19 cellular contexts compared by ENCODE assay signal in the genomic region with DNA sequence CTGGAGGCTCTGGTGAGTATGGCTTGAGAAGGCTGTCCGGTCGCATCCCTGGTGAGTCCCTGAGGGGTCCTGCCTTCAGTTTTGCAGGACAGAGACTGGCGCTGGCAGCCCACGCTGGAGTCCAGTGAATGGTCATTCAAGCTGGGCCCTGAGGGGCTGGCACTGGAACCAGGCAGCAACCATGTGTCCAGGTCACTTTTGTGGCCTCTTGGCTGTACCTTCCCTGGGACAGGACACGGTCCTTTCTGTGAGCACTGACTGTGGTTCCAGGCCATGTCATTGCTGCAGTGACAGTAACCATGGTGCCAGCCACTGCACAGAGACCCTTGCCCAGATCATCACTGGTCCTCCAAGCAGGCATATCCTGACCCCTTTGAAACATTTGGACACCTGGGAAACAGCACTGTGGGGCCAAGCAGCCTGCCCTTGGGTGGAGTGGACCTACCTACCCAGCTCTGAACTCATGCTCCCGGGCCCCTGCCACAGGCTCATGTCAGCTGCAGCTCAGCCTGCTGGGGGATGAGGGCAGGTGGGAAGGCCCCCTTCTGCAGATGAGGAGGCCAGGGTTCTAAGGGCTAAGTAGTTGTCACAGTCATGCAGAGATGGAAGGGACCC.
DNase-seq lines count a peak whose midpoint lies in the region; ATAC-seq, FAIRE-seq and TF ChIP-seq lines count a peak whose summit lies in the region.
"Had no signal": no experiment of that assay in that cellular context is flagged by ENCODE, and none has a peak within 500 bp of the region (broad histone marks: within the 10 kb centered on the region; RNA-seq: fewer than 3 reads in every experiment).

No MANE protein-coding gene starts in this region.

- H3K9me3 ChIP-seq in RWPE2 (ENCODE audit: severe bottlenecking) (no peaks in the 10 kb centered on the region), HepG2 (ENCODE audit: low read length) (no peaks in the 10 kb centered on the region)

- DNase-seq in activated CD8-positive, alpha-beta memory T cell treated with anti-CD3 and anti-CD28 coated beads for 24 hours, result peak; percentile 32
- no peak for DNase-seq in activated CD8-positive, alpha-beta memory T cell treated with anti-CD3 and anti-CD28 coated beads, Interleukin-2, amount 50 U/mL, for 4 hours
- DNase-seq in RWPE2 (ENCODE audit: low spot score) (peak; percentile 49), HepG2 (ENCODE audit: low spot score) (no peak), posterior vena cava (ENCODE audit: low spot score) (peak; percentile 72), GM03348 (ENCODE audit: low spot score) (no peak)
- DNase-seq: 8988T, COR-L47, DMS 273 treated with DMSO at 0.1 percent for 48 hours, DND-41, NCI-H146, NCI-H2029 treated with DMSO at 0.1 percent for 48 hours, NCI-H2171, NCI-H526, PC-9 had no signal

- no peak for TF ChIP-seq RAD21 in HepG2 (CRISPR knock-in tag; IDR thresholded peaks at IDR 0.05)

- no peak overlapping the region for H3K4me2 ChIP-seq in HepG2 (ENCODE audit: low read depth, low read length)
- H3K4me2 ChIP-seq: PC-9 had no signal

- no peak for TF ChIP-seq POLR2A in HepG2 (IDR thresholded peaks at IDR 0.05; ENCODE audit: insufficient read depth in 1 of 2, low read depth in 2 of 2, low read length in 2 of 2)

- WGBS in HepG2 (ENCODE audit: low lambda C conversion rate), result 70% methylated on average over 2 of the region's 6 CpGs

- TF ChIP-seq EP300 in HepG2 (IDR thresholded peaks at IDR 0.05; ENCODE audit: low read depth in 2 of 2, low read length in 2 of 2), result no peak
- no peak for TF ChIP-seq EP300 in HepG2 (CRISPR knock-in tag; IDR thresholded peaks at IDR 0.05; ENCODE audit: borderline replicate concordance)

- intact Hi-C loops in HepG2 (cut with micrococcal nuclease; ENCODE audit: unreplicated experiment) (no loop called here), posterior vena cava (cut with DNase I) (no loop called here)

- H3K9ac ChIP-seq in HepG2 (ENCODE audit: insufficient read depth, low read depth, low read length), result no peak overlapping the region

- ATAC-seq in RWPE2 (ENCODE audit: low read depth) (no peak), HepG2 (no peak; the same call in 1 of the 3 replicates), HG02884 (IDR thresholded peaks at IDR 0.05; ENCODE audit: unreplicated experiment) (no peak), GM19324 (IDR thresholded peaks at IDR 0.05; ENCODE audit: low FRiP score, unreplicated experiment) (no peak)
- ATAC-seq: K562 had no signal

- TF ChIP-seq CTCF in RWPE2 (IDR thresholded peaks at IDR 0.05; ENCODE audit: poor library complexity, severe bottlenecking) (no peak), HepG2 (CRISPR knock-in tag; IDR thresholded peaks at IDR 0.05) (no peak)

- no peak overlapping the region for H3K4me3 ChIP-seq in RWPE2 (ENCODE audit: severe bottlenecking)
- H3K4me3 ChIP-seq in HepG2 (replicated peaks in 1 of 3; ENCODE audit: insufficient read depth in 1 of 3, low read depth in 2 of 3, low read length in 3 of 3), result no peak overlapping the region
- H3K4me3 ChIP-seq: K562, PC-9 had no signal

- CTCF ChIA-PET in HepG2 (lab: Yijun Ruan, JAX; ENCODE audit: low intra/inter-chr PET ratio, low total read pairs), result no interaction called here

- H3K79me2 ChIP-seq in HepG2 (ENCODE audit: insufficient read depth, low read length), result no peaks in the 10 kb centered on the region

- in situ Hi-C loops in HepG2 (cut with HindIII; ENCODE audit: extremely low pct_ligation_motif_present, low pct_unique_long_range_greater_than_20kb), result no loop called here

- H4K20me1 ChIP-seq in HepG2 (ENCODE audit: insufficient read depth, low read length), result no peaks in the 10 kb centered on the region

- H3K27ac ChIP-seq in RWPE2 (ENCODE audit: poor library complexity, severe bottlenecking) (no peak overlapping the region), HepG2 (ENCODE audit: extremely low read length, insufficient read depth, low read length) (no peak overlapping the region)
- H3K27ac ChIP-seq: PC-9 had no signal

- BruUV-seq in HepG2 (replicated peaks; lab: Mats Ljungman, UMichigan), result no TSS peak

- H3K4me1 ChIP-seq in RWPE2 (ENCODE audit: insufficient read depth, poor library complexity, severe bottlenecking), result no peaks in the 10 kb centered on the region
- H3K4me1 ChIP-seq in HepG2 (ENCODE audit: insufficient read depth, low read length), result no peaks in the 10 kb centered on the region

- POLR2A ChIA-PET in HepG2 (lab: Yijun Ruan, JAX), result no interaction called here

- no peak overlapping the region for H2AFZ ChIP-seq in HepG2 (ENCODE audit: low read length)
- H2AFZ ChIP-seq: PC-9 had no signal

- no peaks in the 10 kb centered on the region for H3K27me3 ChIP-seq in RWPE2 (ENCODE audit: insufficient read depth, poor library complexity, severe bottlenecking)
- peaks cover 1 to 14% of the 10 kb centered on the region in 2 experiments; a peak in 3 of 5 replicates for H3K27me3 ChIP-seq in HepG2 (ENCODE audit: control insufficient read depth in 1 of 2, insufficient read depth in 2 of 2, low read length in 2 of 2)

- H3K36me3 ChIP-seq in RWPE2 (ENCODE audit: low read depth) (no peaks in the 10 kb centered on the region), HepG2 (replicated peaks in 1 of 2; ENCODE audit: control insufficient read depth in 1 of 2, insufficient read depth in 2 of 2, low read length in 2 of 2) (no peaks in the 10 kb centered on the region)

- FAIRE-seq in HepG2 (lab: Jason Lieb, UNC), result no peak
- FAIRE-seq: G401.6, K562 had no signal

TF ChIP-seq in HepG2, 621 proteins besides CTCF, POLR2A, EP300 and RAD21:
- TF ChIP-seq, protein P1, sequence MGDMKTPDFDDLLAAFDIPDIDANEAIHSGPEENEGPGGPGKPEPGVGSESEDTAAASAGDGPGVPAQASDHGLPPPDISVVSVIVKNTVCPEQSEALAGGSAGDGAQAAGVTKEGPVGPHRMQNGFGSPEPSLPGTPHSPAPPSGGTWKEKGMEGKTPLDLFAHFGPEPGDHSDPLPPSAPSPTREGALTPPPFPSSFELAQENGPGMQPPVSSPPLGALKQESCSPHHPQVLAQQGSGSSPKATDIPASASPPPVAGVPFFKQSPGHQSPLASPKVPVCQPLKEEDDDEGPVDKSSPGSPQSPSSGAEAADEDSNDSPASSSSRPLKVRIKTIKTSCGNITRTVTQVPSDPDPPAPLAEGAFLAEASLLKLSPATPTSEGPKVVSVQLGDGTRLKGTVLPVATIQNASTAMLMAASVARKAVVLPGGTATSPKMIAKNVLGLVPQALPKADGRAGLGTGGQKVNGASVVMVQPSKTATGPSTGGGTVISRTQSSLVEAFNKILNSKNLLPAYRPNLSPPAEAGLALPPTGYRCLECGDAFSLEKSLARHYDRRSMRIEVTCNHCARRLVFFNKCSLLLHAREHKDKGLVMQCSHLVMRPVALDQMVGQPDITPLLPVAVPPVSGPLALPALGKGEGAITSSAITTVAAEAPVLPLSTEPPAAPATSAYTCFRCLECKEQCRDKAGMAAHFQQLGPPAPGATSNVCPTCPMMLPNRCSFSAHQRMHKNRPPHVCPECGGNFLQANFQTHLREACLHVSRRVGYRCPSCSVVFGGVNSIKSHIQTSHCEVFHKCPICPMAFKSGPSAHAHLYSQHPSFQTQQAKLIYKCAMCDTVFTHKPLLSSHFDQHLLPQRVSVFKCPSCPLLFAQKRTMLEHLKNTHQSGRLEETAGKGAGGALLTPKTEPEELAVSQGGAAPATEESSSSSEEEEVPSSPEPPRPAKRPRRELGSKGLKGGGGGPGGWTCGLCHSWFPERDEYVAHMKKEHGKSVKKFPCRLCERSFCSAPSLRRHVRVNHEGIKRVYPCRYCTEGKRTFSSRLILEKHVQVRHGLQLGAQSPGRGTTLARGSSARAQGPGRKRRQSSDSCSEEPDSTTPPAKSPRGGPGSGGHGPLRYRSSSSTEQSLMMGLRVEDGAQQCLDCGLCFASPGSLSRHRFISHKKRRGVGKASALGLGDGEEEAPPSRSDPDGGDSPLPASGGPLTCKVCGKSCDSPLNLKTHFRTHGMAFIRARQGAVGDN (CRISPR knock-in tag; IDR thresholded peaks at IDR 0.05), result 0 out of 2 replicates have a peak, but pooled peaks have one; percentile 6
- TF ChIP-seq MIER3 (CRISPR knock-in tag; IDR thresholded peaks at IDR 0.05; ENCODE audit: borderline replicate concordance), result no peak

Comparison
In these comparisons a context has a peak if more than half of its experiments do, and no peak if none do; other contexts are left out.
1. DNase-seq: peak in activated CD8-positive, alpha-beta memory T cell treated with anti-CD3 and anti-CD28 coated beads for 24 hours (single experiment), RWPE2 (single experiment) and posterior vena cava (single experiment); none in activated CD8-positive, alpha-beta memory T cell treated with anti-CD3 and anti-CD28 coated beads, Interleukin-2, amount 50 U/mL, for 4 hours (single experiment), HepG2 (single experiment) and GM03348 (single experiment).